ENCODE assay signal across 8 cellular contexts in genomic region chr6:13795041-13795748, GRCh38. TPM values are rescaled to one million over a fixed set of nuclear protein-coding genes. Genes with fewer than 3 reads are reported as not detected.
DNase-seq lines count a peak whose midpoint lies in the region; ATAC-seq and TF ChIP-seq lines count a peak whose summit lies in the region.

No MANE protein-coding gene starts in this region.

- H3K27me3 Mint-ChIP-seq in activated CD4-positive, alpha-beta T cell treated with anti-CD3 and anti-CD28 coated beads, Interleukin-2, amount 10 ng/mL, durations not matched to agents 24 days and 14 days, result no peaks in the 10 kb centered on the region

- H3K36me3 ChIP-seq in BLaER1 treated with 17β-estradiol and CSF1 and Interleukin-3, amounts not matched to agents 10 nM and 100 nM, result peaks cover 58 to 83% (median 74%) of the 10 kb centered on the region in 11 experiments

- no peaks in the 10 kb centered on the region for H3K9me3 Mint-ChIP-seq in activated CD4-positive, alpha-beta T cell treated with anti-CD3 and anti-CD28 coated beads, Interleukin-2, amount 10 ng/mL, durations not matched to agents 24 days and 14 days

- H3K36me3 Mint-ChIP-seq in activated CD4-positive, alpha-beta T cell treated with anti-CD3 and anti-CD28 coated beads, Interleukin-2, amount 10 ng/mL, durations not matched to agents 24 days and 14 days (ENCODE audit: low read depth), result peaks cover 31% of the 10 kb centered on the region

- ATAC-seq in GM19043 (IDR thresholded peaks at IDR 0.05; ENCODE audit: low read depth, unreplicated experiment) (peak; percentile 83), HG03439 (IDR thresholded peaks at IDR 0.05; ENCODE audit: unreplicated experiment) (peak; percentile 84)

- H3K27ac Mint-ChIP-seq in activated CD4-positive, alpha-beta T cell treated with anti-CD3 and anti-CD28 coated beads, Interleukin-2, amount 10 ng/mL, durations not matched to agents 24 days and 14 days, result peak overlapping the region; percentile 51

- peaks cover 12 to 26% (median 16%) of the 10 kb centered on the region in 10 experiments for H3K4me1 ChIP-seq in BLaER1 treated with 17β-estradiol and CSF1 and Interleukin-3, amounts not matched to agents 10 nM and 100 nM

- TF ChIP-seq CTCF in lower leg skin (IDR thresholded peaks at IDR 0.05), result peak in 1 of 3 donors; percentile 80

- H3K27ac ChIP-seq in BLaER1 treated with 17β-estradiol and CSF1 and Interleukin-3, amounts not matched to agents 10 nM and 100 nM, result peak overlapping the region in 6 of 11 experiments; percentile 42 to 71 (median 59); a peak in 8 of 22 replicates

- no peak for TF ChIP-seq POLR2A in lower leg skin (IDR thresholded peaks at IDR 0.05)

- no peaks in the 10 kb centered on the region for H3K9me3 ChIP-seq in BLaER1 treated with 17β-estradiol and CSF1 and Interleukin-3, amounts not matched to agents 10 nM and 100 nM (replicated peaks in 1 of 11)

- H3K4me3 ChIP-seq in BLaER1 treated with 17β-estradiol and CSF1 and Interleukin-3, amounts not matched to agents 10 nM and 100 nM, result no peak overlapping the region
- no peak overlapping the region for H3K4me3 ChIP-seq in lower leg skin (ENCODE audit: low read depth, poor library complexity, severe bottlenecking)

- intact Hi-C loops in activated CD4-positive, alpha-beta T cell treated with anti-CD3 and anti-CD28 coated beads, Interleukin-2, amount 10 ng/mL, durations not matched to agents 24 days and 14 days (cut with micrococcal nuclease), result loop anchor here (1.0 to 5.0 kb wide), 8 partner anchors 8 to 272 kb away; partner anchors contain the start of genes MCUR1 and RANBP9
- intact Hi-C loops in lower leg skin (cut with DNase I; ENCODE audit: low total_unique reads), result no loop called here

- no peaks in the 10 kb centered on the region for H3K27me3 ChIP-seq in BLaER1 treated with 17β-estradiol and CSF1 and Interleukin-3, amounts not matched to agents 10 nM and 100 nM

- DNase-seq in NCI-H526 (lab: John Stamatoyannopoulos, UW) (peak; percentile 42 to 78), dermis blood vessel endothelial cell (peak; percentile 87), lower leg skin (ENCODE audit: low spot score in 2 of 2) (peak; percentile 89 to 95)
- peak; percentile 95 for DNase-seq in activated CD4-positive, alpha-beta T cell treated with anti-CD3 and anti-CD28 coated beads, Interleukin-2, amount 10 ng/mL, durations not matched to agents 24 days and 14 days
- DNase-seq in stimulated activated CD4-positive, alpha-beta T cell treated with anti-CD3 and anti-CD28 coated beads, TNF-alpha, amount 100 ng/mL, for 48 hours (ENCODE audit: low read depth in 3 of 3), result peak; percentile 78 to 81 (median 79)

- WGBS in lower leg skin, 2 donors, result 43 to 44% methylated on average over 8 of the region's 8 CpGs

- no peak overlapping the region for H3K4me3 Mint-ChIP-seq in activated CD4-positive, alpha-beta T cell treated with anti-CD3 and anti-CD28 coated beads, Interleukin-2, amount 10 ng/mL, durations not matched to agents 24 days and 14 days

- peaks cover 14% of the 10 kb centered on the region for H3K4me1 Mint-ChIP-seq in activated CD4-positive, alpha-beta T cell treated with anti-CD3 and anti-CD28 coated beads, Interleukin-2, amount 10 ng/mL, durations not matched to agents 24 days and 14 days

- H4K20me1 ChIP-seq in BLaER1 treated with 17β-estradiol and CSF1 and Interleukin-3, amounts not matched to agents 10 nM and 100 nM, result no peaks in the 10 kb centered on the region

- peak overlapping the region in 4 of 11 experiments; percentile 55 to 73 (median 68); a peak in 4 of 22 replicates for H3K4me2 ChIP-seq in BLaER1 treated with 17β-estradiol and CSF1 and Interleukin-3, amounts not matched to agents 10 nM and 100 nM

- no peak overlapping the region for H3K9ac ChIP-seq in BLaER1 treated with 17β-estradiol and CSF1 and Interleukin-3, amounts not matched to agents 10 nM and 100 nM

RNA-seq across cellular contexts. Expression of gene MCUR1, which starts 19.2 kb away (rescaled TPM):
- total RNA-seq in activated CD4-positive, alpha-beta T cell treated with anti-CD3 and anti-CD28 coated beads, Interleukin-2, amount 10 ng/mL, durations not matched to agents 24 days and 14 days, result 39.0 and 43.7 TPM in 2 replicates
- total RNA-seq in dermis blood vessel endothelial cell (8.3 and 15.8 TPM in 2 replicates), lower leg skin (10 to 100 TPM; 19.2 to 50.1 (median 33.5) TPM)
